19 cellular contexts compared by ENCODE assay signal in genomic region chrX:67288958-67289641, GRCh38.
A peak's percentile ranks its signal among the peaks of the same experiment; 100 is the strongest.
DNase-seq lines count a peak whose midpoint lies in the region; ATAC-seq and TF ChIP-seq lines count a peak whose summit lies in the region.
"Had no signal": no experiment of that assay in that cellular context is flagged by ENCODE, and none has a peak within 500 bp of the region (broad histone marks: within the 10 kb centered on the region; RNA-seq: fewer than 3 reads in every experiment).

No MANE protein-coding gene starts in this region.

- POLR2A ChIA-PET in activated CD4-positive, alpha-beta T cell treated with anti-CD3 and anti-CD28 coated beads, Interleukin-2, amount 10 ng/mL, durations not matched to agents 7 days and 5 days (lab: Charles Lee) = no interaction called here

- H3K36me3 ChIP-seq in psoas muscle (ENCODE audit: insufficient read depth in 1 of 2, low read depth in 1 of 2) = no peaks in the 10 kb centered on the region

- TF ChIP-seq CTCF in AG10803 (conservative IDR thresholded peaks at IDR 0.05; ENCODE audit: low read length) (no peak), psoas muscle (IDR thresholded peaks at IDR 0.05) (no peak)

- intact Hi-C loops in psoas muscle (cut with DNase I) = no loop called here

- no peak overlapping the region for H3K4me3 Mint-ChIP-seq in activated CD4-positive, alpha-beta T cell treated with anti-CD3 and anti-CD28 coated beads, Interleukin-2, amount 10 ng/mL, durations not matched to agents 7 days and 5 days
- H3K4me3 Mint-ChIP-seq: IgD-negative memory B cell had no signal

- peaks cover 0 to 3% (median 0%) of the 10 kb centered on the region in 3 donors for H3K27me3 ChIP-seq in psoas muscle (ENCODE audit: insufficient read depth in 3 of 3, low read length in 2 of 3)

- H3K9me3 ChIP-seq in psoas muscle = no peaks in the 10 kb centered on the region

- CTCF ChIA-PET in activated CD4-positive, alpha-beta T cell treated with anti-CD3 and anti-CD28 coated beads, Interleukin-2, amount 10 ng/mL, durations not matched to agents 7 days and 5 days (lab: Charles Lee) = no interaction called here

- H3K4me1 ChIP-seq in psoas muscle = no peaks in the 10 kb centered on the region

- H3K4me3 ChIP-seq in AG10803 (ENCODE audit: low read length) (no peak overlapping the region), psoas muscle (no peak overlapping the region)

- WGBS in psoas muscle, 3 donors = 31 to 41% (median 35%) methylated on average over 3 of the region's 3 CpGs

- H3K36me3 Mint-ChIP-seq in activated CD4-positive, alpha-beta T cell treated with anti-CD3 and anti-CD28 coated beads, Interleukin-2, amount 10 ng/mL, durations not matched to agents 7 days and 5 days (ENCODE audit: low read depth) = no peaks in the 10 kb centered on the region
- H3K36me3 Mint-ChIP-seq: IgD-negative memory B cell had no signal

- H3K27me3 Mint-ChIP-seq in activated CD4-positive, alpha-beta T cell treated with anti-CD3 and anti-CD28 coated beads, Interleukin-2, amount 10 ng/mL, durations not matched to agents 7 days and 5 days = no peaks in the 10 kb centered on the region
- H3K27me3 Mint-ChIP-seq: IgD-negative memory B cell had no signal

- ATAC-seq in psoas muscle (peak in 1 of 4 donors; percentile 44), GM21576 (IDR thresholded peaks at IDR 0.05; ENCODE audit: unreplicated experiment) (no peak), HG02642 (IDR thresholded peaks at IDR 0.05; ENCODE audit: poor library complexity, unreplicated experiment) (no peak)

- no peak overlapping the region for H3K27ac ChIP-seq in psoas muscle
- H3K27ac ChIP-seq: HL-60 had no signal

- no peak overlapping the region for H3K27ac Mint-ChIP-seq in activated CD4-positive, alpha-beta T cell treated with anti-CD3 and anti-CD28 coated beads, Interleukin-2, amount 10 ng/mL, durations not matched to agents 7 days and 5 days
- H3K27ac Mint-ChIP-seq: IgD-negative memory B cell had no signal

- no peaks in the 10 kb centered on the region for H3K9me3 Mint-ChIP-seq in activated CD4-positive, alpha-beta T cell treated with anti-CD3 and anti-CD28 coated beads, Interleukin-2, amount 10 ng/mL, durations not matched to agents 7 days and 5 days
- H3K9me3 Mint-ChIP-seq: IgD-negative memory B cell had no signal

- DNase-seq in AG10803 (ENCODE audit: low read depth) (peak; percentile 4), T1000 (lab: John Stamatoyannopoulos, UW) (peak; percentile 12), islet precursor cell (peak; percentile 89), psoas muscle (peak; percentile 15 to 35), NCI-H510A (lab: John Stamatoyannopoulos, UW) (no peak)
- DNase-seq in activated CD4-positive, alpha-beta T cell treated with anti-CD3 and anti-CD28 coated beads, Interleukin-2, amount 10 ng/mL, durations not matched to agents 7 days and 5 days = no peak
- DNase-seq: C1 segment of cervical spinal cord, DMS79 treated with DMSO at 0.1 percent for 48 hours, GF-D8, Kasumi-1, MM.1S, NCI-H1092 treated with DMSO at 0.1 percent for 48 hours, NCI-H1694, NCI-H524, SHP77 had no signal

- H3K4me1 Mint-ChIP-seq in activated CD4-positive, alpha-beta T cell treated with anti-CD3 and anti-CD28 coated beads, Interleukin-2, amount 10 ng/mL, durations not matched to agents 7 days and 5 days = no peaks in the 10 kb centered on the region
- H3K4me1 Mint-ChIP-seq: IgD-negative memory B cell had no signal

Comparison
In these comparisons a context has a peak if more than half of its experiments do, and no peak if none do; other contexts are left out.
1. DNase-seq: peak in AG10803 (single experiment), T1000 (single experiment), islet precursor cell (single experiment) and psoas muscle (2 of 2); none in NCI-H510A (single experiment) and activated CD4-positive, alpha-beta T cell treated with anti-CD3 and anti-CD28 coated beads, Interleukin-2, amount 10 ng/mL, durations not matched to agents 7 days and 5 days (single experiment).